In genomic region chr1:214404154-214404553, GRCh38 we compare ENCODE assay signal across 9 cellular contexts.
DNase-seq lines count a peak whose midpoint lies in the region; ATAC-seq and TF ChIP-seq lines count a peak whose summit lies in the region.
"Had no signal": no experiment of that assay in that cellular context is flagged by ENCODE, and none has a peak within 500 bp of the region (broad histone marks: within the 10 kb centered on the region; RNA-seq: fewer than 3 reads in every experiment).

No MANE protein-coding gene starts in this region.

- H3K27ac ChIP-seq in SJSA1 (peak overlapping the region; percentile 93), upper lobe of right lung (no peak overlapping the region)
- H3K27ac ChIP-seq: ascending aorta had no signal

- H3K36me3 ChIP-seq in SJSA1 (peaks cover 49% of the 10 kb centered on the region), upper lobe of right lung (peaks cover 15% of the 10 kb centered on the region)

- TF ChIP-seq CTCF in upper lobe of right lung (IDR thresholded peaks at IDR 0.05), result no peak

- H3K27me3 ChIP-seq in SJSA1 (replicated peaks), result no peaks in the 10 kb centered on the region
- H3K27me3 ChIP-seq in upper lobe of right lung, result no peaks in the 10 kb centered on the region
- H3K27me3 ChIP-seq: ascending aorta had no signal

- ATAC-seq in GM18867 (IDR thresholded peaks at IDR 0.05; ENCODE audit: unreplicated experiment) (peak; percentile 76), HG03064 (IDR thresholded peaks at IDR 0.05; ENCODE audit: low read depth, unreplicated experiment) (peak; percentile 86), upper lobe of right lung (no peak)

- intact Hi-C loops in upper lobe of right lung (cut with DNase I), result no loop called here

- peak in 1 of 2 experiments; percentile 80 for DNase-seq in SJSA1 (ENCODE audit: low read depth in 1 of 2, low spot score in 2 of 2)
- DNase-seq in foreskin melanocyte, result peak; percentile 54
- no peak for DNase-seq in HK-2 (ENCODE audit: unreplicated experiment)
- DNase-seq in ecto neural progenitor cell (ENCODE audit: low spot score), result no peak
- DNase-seq in upper lobe of right lung, result no peak
- no peak for DNase-seq in central memory CD4-positive, alpha-beta T cell

- H3K9me3 ChIP-seq in SJSA1 (replicated peaks) (no peaks in the 10 kb centered on the region), upper lobe of right lung (no peaks in the 10 kb centered on the region)
- H3K9me3 ChIP-seq: ascending aorta had no signal

- H3K4me1 ChIP-seq in SJSA1 (replicated peaks), result peaks cover 46% of the 10 kb centered on the region
- H3K4me1 ChIP-seq in upper lobe of right lung, result peaks cover 5% of the 10 kb centered on the region
- H3K4me1 ChIP-seq: ascending aorta had no signal

- H3K4me3 ChIP-seq in SJSA1 (no peak overlapping the region), upper lobe of right lung (no peak overlapping the region)
- H3K4me3 ChIP-seq: ascending aorta had no signal
